In genomic region chr19:35039881-35040456, GRCh38 we compare ENCODE assay signal across 1 cellular context.
TF ChIP-seq lines count a peak whose summit lies in the region.

No MANE protein-coding gene starts in this region.

TF ChIP-seq in HepG2, 621 proteins besides CTCF, POLR2A, EP300 and RAD21 (continued from another document and continues in another):
- TF ChIP-seq ZNF512 (CRISPR knock-in tag; IDR thresholded peaks at IDR 0.05) (no peak), HIVEP1 (CRISPR knock-in tag; IDR thresholded peaks at IDR 0.05) (no peak), ZNF660 (CRISPR knock-in tag; IDR thresholded peaks at IDR 0.05; ENCODE audit: borderline replicate concordance, low read depth) (no peak), TIGD3 (CRISPR knock-in tag; IDR thresholded peaks at IDR 0.05; ENCODE audit: borderline replicate concordance) (no peak; the same call in 1 of the 2 replicates), RBM39 (IDR thresholded peaks at IDR 0.05; ENCODE audit: low read depth, low read length, poor library complexity, severe bottlenecking) (no peak), ZNF790 (CRISPR knock-in tag; IDR thresholded peaks at IDR 0.05; ENCODE audit: borderline replicate concordance) (0 out of 2 replicates have a peak, but pooled peaks have one; percentile 5), MXD3 (CRISPR knock-in tag; IDR thresholded peaks at IDR 0.05) (0 out of 2 replicates have a peak, but pooled peaks have one; percentile 33), CHCHD3 (CRISPR knock-in tag; IDR thresholded peaks at IDR 0.05) (no peak), ZNF800 (CRISPR knock-in tag; IDR thresholded peaks at IDR 0.05) (no peak), JUND (CRISPR knock-in tag; IDR thresholded peaks at IDR 0.05) (no peak), TFAP4 (IDR thresholded peaks at IDR 0.05; ENCODE audit: borderline replicate concordance, low read depth) (0 out of 2 replicates have a peak, but pooled peaks have one; percentile 9), PAXIP1 (CRISPR knock-in tag; conservative IDR thresholded peaks at IDR 0.05) (peak; percentile 88), ZZZ3 (CRISPR knock-in tag; IDR thresholded peaks at IDR 0.05; ENCODE audit: borderline replicate concordance) (no peak; the same call in 1 of the 2 replicates), GFI1 (CRISPR knock-in tag; IDR thresholded peaks at IDR 0.05; ENCODE audit: borderline replicate concordance) (no peak), DPF2 (CRISPR knock-in tag; IDR thresholded peaks at IDR 0.05; ENCODE audit: borderline replicate concordance, low read depth) (0 out of 2 replicates have a peak, but pooled peaks have one; percentile 29), GRHL1 (CRISPR knock-in tag; conservative IDR thresholded peaks at IDR 0.05) (no peak), E2F5 (CRISPR knock-in tag; conservative IDR thresholded peaks at IDR 0.05) (no peak), ZHX2 (IDR thresholded peaks at IDR 0.05; ENCODE audit: low read depth) (no peak), ZHX2 (CRISPR knock-in tag; IDR thresholded peaks at IDR 0.05; ENCODE audit: borderline replicate concordance) (no peak), ZBTB46 (CRISPR knock-in tag; IDR thresholded peaks at IDR 0.05; ENCODE audit: borderline replicate concordance) (no peak), ZBTB38 (CRISPR knock-in tag; IDR thresholded peaks at IDR 0.05) (peak; percentile 75; the same call in 1 of the 2 replicates)
